ENCODE assay signal across 8 cellular contexts in the genomic region with DNA sequence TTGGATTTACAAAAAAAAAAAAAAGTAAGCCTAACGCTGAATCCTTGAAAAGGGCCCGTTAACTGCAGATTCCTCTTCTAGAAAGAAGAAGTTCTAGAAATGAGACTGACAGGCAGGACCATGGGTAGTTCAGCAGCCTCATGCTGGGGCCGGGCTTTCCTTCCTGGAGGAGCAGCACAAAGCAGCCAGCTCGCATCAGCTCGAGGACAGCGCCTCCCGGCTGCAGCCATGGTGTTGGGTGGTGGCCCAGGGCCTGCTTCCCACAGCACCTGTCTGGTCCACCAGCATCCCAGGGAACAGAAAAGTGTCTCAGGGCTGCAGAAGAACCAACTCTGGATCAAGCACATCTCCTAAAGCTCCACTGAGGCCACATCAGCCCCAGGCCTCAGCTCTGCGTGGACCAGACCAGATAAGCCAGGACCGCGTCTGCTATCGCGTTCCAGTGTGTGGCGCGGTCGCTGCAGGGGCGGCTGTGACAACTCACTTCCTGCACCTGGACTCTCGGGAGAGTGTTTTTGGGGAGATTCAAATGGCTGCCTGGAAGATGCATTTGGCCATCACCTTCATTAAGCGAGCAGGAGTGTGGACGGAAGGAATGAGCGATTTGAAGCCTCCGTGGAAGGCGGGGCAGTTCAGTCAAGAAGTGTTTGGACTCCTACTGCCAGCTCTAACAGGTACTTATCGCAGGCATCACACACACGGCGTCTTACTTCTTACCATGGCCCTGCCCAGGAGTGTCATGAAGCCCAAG.
DNase-seq lines count a peak whose midpoint lies in the region; ATAC-seq and TF ChIP-seq lines count a peak whose summit lies in the region.

No MANE protein-coding gene starts in this region.

- H3K4me1 ChIP-seq in duodenal mucosa (ENCODE audit: control insufficient read depth in 1 of 2, insufficient read depth in 2 of 2, low read length in 2 of 2) (peaks cover 80 to 88% of the 10 kb centered on the region in 2 donors), neutrophil (ENCODE audit: control insufficient read depth in 1 of 2, insufficient read depth in 1 of 2, low read depth in 1 of 2, low read length in 1 of 2) (peaks cover 85 to 87% of the 10 kb centered on the region in 2 experiments)

- H3K9ac ChIP-seq in SK-N-MC (ENCODE audit: insufficient read length) (no peak overlapping the region), duodenal mucosa (ENCODE audit: low read depth in 1 of 2, low read length in 2 of 2) (peak overlapping the region; percentile 17 to 54)

- no peaks in the 10 kb centered on the region for H3K9me3 ChIP-seq in SK-N-MC (ENCODE audit: low read depth, low read length)
- no peaks in the 10 kb centered on the region for H3K9me3 ChIP-seq in duodenal mucosa (ENCODE audit: control insufficient read depth in 1 of 2, low read length in 2 of 2)
- no peaks in the 10 kb centered on the region for H3K9me3 ChIP-seq in neutrophil

- H3K36me3 ChIP-seq in SK-N-MC (ENCODE audit: insufficient read depth, low read length) (peaks cover 33% of the 10 kb centered on the region), duodenal mucosa (ENCODE audit: control insufficient read depth in 1 of 2, insufficient read depth in 2 of 2, low read length in 2 of 2) (peaks cover 45 to 91% of the 10 kb centered on the region in 2 donors), neutrophil (peaks cover 93% of the 10 kb centered on the region)

- DNase-seq in SK-N-MC (ENCODE audit: low read depth, low spot score) (no peak), HuH-7.5 (ENCODE audit: low spot score) (no peak), NCI-H510A treated with DMSO at 0.1 percent for 48 hours (lab: John Stamatoyannopoulos, UW) (no peak)

- H3K27ac ChIP-seq in SK-N-MC (peak overlapping the region; percentile 97), duodenal mucosa (ENCODE audit: low read depth, low read length) (peak overlapping the region; percentile 68), neutrophil (peak overlapping the region; percentile 95)

- H3K4me3 ChIP-seq in GM12875 (ENCODE audit: low read depth, low read length) (no peak overlapping the region), SK-N-MC (no peak overlapping the region), duodenal mucosa (ENCODE audit: low read depth in 1 of 2, low read length in 2 of 2) (no peak overlapping the region), neutrophil (ENCODE audit: low read depth in 1 of 2, low read length in 1 of 2) (peak overlapping the region in 1 of 2 experiments; percentile 55)

- no peaks in the 10 kb centered on the region for H3K27me3 ChIP-seq in duodenal mucosa (ENCODE audit: control insufficient read depth in 1 of 2, insufficient read depth in 2 of 2, low read length in 2 of 2)
- no peaks in the 10 kb centered on the region for H3K27me3 ChIP-seq in neutrophil

- TF ChIP-seq CTCF in GM12875 (IDR thresholded peaks at IDR 0.05; ENCODE audit: borderline replicate concordance, insufficient read depth, low read depth, low read length) (0 out of 2 replicates have a peak, but pooled peaks have one; percentile 13), neutrophil (IDR thresholded peaks at IDR 0.05) (no peak)

- ATAC-seq in GM19324 (IDR thresholded peaks at IDR 0.05; ENCODE audit: low FRiP score, unreplicated experiment), result no peak
- no peak for ATAC-seq in HG02870 (IDR thresholded peaks at IDR 0.05; ENCODE audit: unreplicated experiment)
